In the genomic region with DNA sequence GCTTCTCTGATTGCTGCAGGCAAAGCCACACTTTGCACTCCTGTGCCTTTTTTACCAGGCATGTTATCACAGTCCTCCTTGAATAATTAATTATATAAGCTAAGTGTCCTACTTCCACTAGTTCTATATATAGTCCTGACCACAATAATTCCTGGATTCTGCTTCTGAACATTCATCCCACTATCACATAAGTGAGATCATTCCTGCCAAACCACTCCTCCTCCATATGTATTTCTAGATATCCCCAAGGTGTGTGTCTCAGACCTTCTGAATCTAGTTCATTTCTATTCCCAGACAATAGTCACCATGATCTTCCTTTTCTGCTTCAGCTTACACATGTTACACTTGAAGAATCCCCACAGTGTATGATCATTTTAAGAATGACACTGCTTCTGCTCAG, we compare ENCODE assay signal across 26 cellular contexts.
"Had no signal": no experiment of that assay in that cellular context is flagged by ENCODE, and none has a peak within 500 bp of the region (broad histone marks: within the 10 kb centered on the region; RNA-seq: fewer than 3 reads in every experiment).

No MANE protein-coding gene starts in this region.

- H3K4me1 Mint-ChIP-seq: endodermal cell had no signal

- H3K4me1 ChIP-seq: colonic mucosa, esophagus squamous epithelium, gastroesophageal sphincter, heart right ventricle, left lung, lower lobe of right lung had no signal

- H3K4me3 ChIP-seq: colonic mucosa, esophagus squamous epithelium, gastroesophageal sphincter, heart right ventricle, left lung, lower lobe of right lung had no signal

- DNase-seq: colonic mucosa; cortex of kidney; effector CD8-positive, alpha-beta T cell; effector memory CD8-positive, alpha-beta T cell; endodermal cell; erythroblast; esophagus squamous epithelium; foreskin fibroblast; glutamatergic neuron; head of caudate nucleus; heart right ventricle; hippocampal formation; left cardiac atrium; left lung; left ventricle myocardium superior; lower lobe of right lung; mesendoderm; midbrain had no signal

- H3K27ac ChIP-seq: colonic mucosa, epithelial cell of prostate, esophagus squamous epithelium, gastroesophageal sphincter, heart right ventricle, left lung, lower lobe of right lung had no signal

- H3K27ac Mint-ChIP-seq: dendritic cell treated with granulocyte-macrophage colony-stimulating factor and Interleukin-4, amounts not matched to agents 40 ng/mL and 50 ng/mL, for 4 days; effector memory CD8-positive, alpha-beta T cell; endodermal cell had no signal

- H3K9me3 ChIP-seq: colonic mucosa, esophagus squamous epithelium, gastroesophageal sphincter, heart right ventricle, left lung, lower lobe of right lung had no signal

- H3K4me3 Mint-ChIP-seq: dendritic cell treated with granulocyte-macrophage colony-stimulating factor and Interleukin-4, amounts not matched to agents 40 ng/mL and 50 ng/mL, for 4 days; effector memory CD8-positive, alpha-beta T cell; endodermal cell had no signal

- H3K27me3 ChIP-seq: colonic mucosa, esophagus squamous epithelium, gastroesophageal sphincter, heart right ventricle, left lung had no signal

- H3K27me3 Mint-ChIP-seq: dendritic cell treated with granulocyte-macrophage colony-stimulating factor and Interleukin-4, amounts not matched to agents 40 ng/mL and 50 ng/mL, for 4 days; effector memory CD8-positive, alpha-beta T cell had no signal

- FAIRE-seq: endometrium, frontal cortex, islet of Langerhans, keratinocyte had no signal

- ATAC-seq: effector memory CD8-positive, alpha-beta T cell; esophagus mucosa; gastroesophageal sphincter; heart right ventricle; left cardiac atrium; left lung; left ventricle myocardium superior; lower lobe of right lung had no signal

- H3K9me3 Mint-ChIP-seq: endodermal cell had no signal

- H3K36me3 ChIP-seq: colonic mucosa, esophagus squamous epithelium, gastroesophageal sphincter, heart right ventricle, left lung, lower lobe of right lung had no signal
